ENCODE assay signal across 9 cellular contexts in the genomic region with DNA sequence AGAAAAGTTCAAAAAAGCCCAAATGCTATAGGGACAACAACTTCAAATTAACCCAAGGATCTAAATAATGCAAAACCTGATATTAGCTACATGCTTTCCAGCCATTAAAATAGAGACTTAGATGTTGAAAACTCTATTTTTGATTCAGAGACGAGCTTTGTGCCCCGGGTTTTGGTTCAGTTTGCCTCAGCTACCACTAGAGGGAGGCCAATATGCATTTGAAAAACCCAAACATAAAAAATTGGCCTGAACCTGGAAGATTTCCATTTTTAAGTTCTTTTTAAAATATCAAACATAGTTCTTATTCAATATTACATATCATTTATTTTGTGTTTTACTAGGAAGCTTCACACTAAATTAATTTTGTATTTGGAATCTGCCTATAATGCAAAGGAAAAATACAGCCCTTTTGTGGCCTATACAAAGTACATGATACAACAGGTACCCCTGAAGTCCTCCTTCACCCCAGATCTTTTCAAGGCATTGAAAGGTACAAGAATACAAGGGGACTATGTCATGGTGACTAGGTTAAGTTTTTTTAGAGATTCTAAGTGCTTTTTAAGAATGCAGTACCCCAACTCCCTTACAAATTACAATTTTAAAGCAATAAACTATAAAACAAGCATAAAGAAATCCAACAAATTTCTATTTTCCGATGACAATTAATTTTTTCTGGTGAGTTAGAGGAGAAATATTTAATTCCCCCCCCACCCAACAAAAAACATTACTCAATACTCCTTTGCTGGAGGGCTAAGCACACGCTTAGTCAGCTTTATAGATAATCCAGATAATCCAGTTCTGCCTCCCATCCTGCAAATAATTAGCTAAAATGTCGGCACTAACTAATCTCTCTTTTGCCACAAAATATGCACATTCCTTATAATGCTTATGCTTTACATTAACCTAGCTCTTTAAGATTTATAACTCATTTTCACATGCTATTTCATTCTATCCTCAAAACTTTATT.
A peak's percentile ranks its signal among the peaks of the same experiment; 100 is the strongest.
DNase-seq lines count a peak whose midpoint lies in the region; ATAC-seq, FAIRE-seq and TF ChIP-seq lines count a peak whose summit lies in the region.
"Had no signal": no experiment of that assay in that cellular context is flagged by ENCODE, and none has a peak within 500 bp of the region (broad histone marks: within the 10 kb centered on the region; RNA-seq: fewer than 3 reads in every experiment).

No MANE protein-coding gene starts in this region.

- no peak overlapping the region for H3K4me2 ChIP-seq in astrocyte (ENCODE audit: low read length)

- H3K79me2 ChIP-seq in astrocyte (ENCODE audit: insufficient read depth, low read length): no peaks in the 10 kb centered on the region

- H3K9ac ChIP-seq in astrocyte (ENCODE audit: low read length): no peak overlapping the region

- H3K9me3 ChIP-seq in CD4-positive, CD25-positive, alpha-beta regulatory T cell (ENCODE audit: control insufficient read depth in 2 of 2, low read length in 2 of 2): no peaks in the 10 kb centered on the region
- no peaks in the 10 kb centered on the region for H3K9me3 ChIP-seq in astrocyte (ENCODE audit: insufficient read depth, low read depth, low read length)
- H3K9me3 ChIP-seq: SJSA1 had no signal

- peak in 2 of 3 donors; percentile 16 to 32 for DNase-seq in CD4-positive, CD25-positive, alpha-beta regulatory T cell
- DNase-seq in GM13976 (ENCODE audit: low spot score) (peak; percentile 40), NCI-H82 (lab: John Stamatoyannopoulos, UW) (peak; percentile 82), astrocyte (ENCODE audit: low read depth) (no peak), inferior parietal cortex (ENCODE audit: extremely low spot score) (peak; percentile 81), superior temporal gyrus (ENCODE audit: extremely low spot score) (peak; percentile 87), activated gamma-delta T cell treated with Interleukin-2 at 50 U/mL for 16 hours (no peak), cortex of kidney (lab: John Stamatoyannopoulos, UW) (no peak)

- H3K27me3 Mint-ChIP-seq in CD4-positive, CD25-positive, alpha-beta regulatory T cell: peaks cover 17% of the 10 kb centered on the region
- H3K27me3 Mint-ChIP-seq in astrocyte (ENCODE audit: low read depth, unreplicated experiment): no peaks in the 10 kb centered on the region

- ATAC-seq in CD4-positive, CD25-positive, alpha-beta regulatory T cell (ENCODE audit: low read depth in 2 of 2): no peak

- TF ChIP-seq CTCF in GM13976 (IDR thresholded peaks at IDR 0.05; ENCODE audit: borderline replicate concordance, control extremely low read depth, extremely low read depth, insufficient read depth, missing control alignments): peak; percentile 62
- peak; percentile 97 for TF ChIP-seq CTCF in astrocyte (IDR thresholded peaks at IDR 0.05; ENCODE audit: insufficient read depth, low read depth, low read length)

- no peak overlapping the region for H3K4me3 Mint-ChIP-seq in CD4-positive, CD25-positive, alpha-beta regulatory T cell
- no peak overlapping the region for H3K4me3 Mint-ChIP-seq in astrocyte (ENCODE audit: unreplicated experiment)

- H3K4me1 Mint-ChIP-seq in CD4-positive, CD25-positive, alpha-beta regulatory T cell: no peaks in the 10 kb centered on the region
- peaks cover 7% of the 10 kb centered on the region for H3K4me1 Mint-ChIP-seq in astrocyte (ENCODE audit: low read depth, unreplicated experiment)

- no peaks in the 10 kb centered on the region for H3K36me3 Mint-ChIP-seq in CD4-positive, CD25-positive, alpha-beta regulatory T cell
- H3K36me3 Mint-ChIP-seq in astrocyte (ENCODE audit: low read depth, unreplicated experiment): no peaks in the 10 kb centered on the region

- FAIRE-seq in astrocyte (lab: Jason Lieb, UNC): peak; percentile 56

- no peaks in the 10 kb centered on the region for H3K4me1 ChIP-seq in CD4-positive, CD25-positive, alpha-beta regulatory T cell (ENCODE audit: control insufficient read depth, insufficient read depth, low read length, poor library complexity, severe bottlenecking)
- peaks cover 5% of the 10 kb centered on the region for H3K4me1 ChIP-seq in astrocyte (ENCODE audit: insufficient read depth, low read length)

- H3K27me3 ChIP-seq in CD4-positive, CD25-positive, alpha-beta regulatory T cell (ENCODE audit: control insufficient read depth, insufficient read depth, low read length): no peaks in the 10 kb centered on the region
- no peaks in the 10 kb centered on the region for H3K27me3 ChIP-seq in astrocyte (ENCODE audit: insufficient read depth, low read length)
- H3K27me3 ChIP-seq: SJSA1 had no signal

- no peak overlapping the region for H3K27ac Mint-ChIP-seq in CD4-positive, CD25-positive, alpha-beta regulatory T cell
- no peak overlapping the region for H3K27ac Mint-ChIP-seq in astrocyte (ENCODE audit: unreplicated experiment)

- no peak overlapping the region for H3K4me3 ChIP-seq in CD4-positive, CD25-positive, alpha-beta regulatory T cell (ENCODE audit: low read depth, low read length)
- H3K4me3 ChIP-seq in astrocyte (ENCODE audit: insufficient read depth, low read depth, low read length): no peak overlapping the region
- H3K4me3 ChIP-seq: SJSA1 had no signal

- H4K20me1 ChIP-seq in astrocyte (ENCODE audit: insufficient read depth, low read length): no peaks in the 10 kb centered on the region

- H3K9me3 Mint-ChIP-seq in CD4-positive, CD25-positive, alpha-beta regulatory T cell: no peaks in the 10 kb centered on the region
- H3K9me3 Mint-ChIP-seq in astrocyte (ENCODE audit: unreplicated experiment): no peaks in the 10 kb centered on the region

- H3K36me3 ChIP-seq in CD4-positive, CD25-positive, alpha-beta regulatory T cell (ENCODE audit: control insufficient read depth, insufficient read depth, low read length): no peaks in the 10 kb centered on the region
- no peaks in the 10 kb centered on the region for H3K36me3 ChIP-seq in astrocyte (ENCODE audit: insufficient read depth, low read length)
- H3K36me3 ChIP-seq: SJSA1 had no signal

- in situ Hi-C loops in GM13976 (cut with MboI; ENCODE audit: low sequenced_read_pairs, unreplicated experiment): no loop called here

- H3K27ac ChIP-seq in CD4-positive, CD25-positive, alpha-beta regulatory T cell (ENCODE audit: insufficient read depth, low read length, poor library complexity, severe bottlenecking): no peak overlapping the region
- H3K27ac ChIP-seq in astrocyte (ENCODE audit: low read depth, low read length): no peak overlapping the region
- H3K27ac ChIP-seq: SJSA1 had no signal

- no peak overlapping the region for H2AFZ ChIP-seq in astrocyte (ENCODE audit: low read depth, low read length)

Comparison
In these comparisons a context has a peak if more than half of its experiments do, and no peak if none do; other contexts are left out.
1. DNase-seq: peak in CD4-positive, CD25-positive, alpha-beta regulatory T cell (2 of 3), GM13976 (single experiment), NCI-H82 (single experiment), inferior parietal cortex (single experiment) and superior temporal gyrus (single experiment); none in astrocyte (single experiment), activated gamma-delta T cell treated with Interleukin-2 at 50 U/mL for 16 hours (single experiment) and cortex of kidney (single experiment).